ENCODE assay signal across 8 cellular contexts in genomic region chr19:55216461-55217198, GRCh38. TPM values are rescaled to one million over a fixed set of nuclear protein-coding genes. Genes with fewer than 3 reads are reported as not detected.
A peak's percentile ranks its signal among the peaks of the same experiment; 100 is the strongest.
DNase-seq lines count a peak whose midpoint lies in the region; ATAC-seq and TF ChIP-seq lines count a peak whose summit lies in the region.

No MANE protein-coding gene starts in this region.

- H3F3A ChIP-seq in OCI-LY1 (ENCODE audit: insufficient read depth, low read length) = 0 out of 2 replicates have a peak, but pooled peaks cover 4% of the 10 kb centered on the region

- peaks cover 11% of the 10 kb centered on the region for H3K4me1 Mint-ChIP-seq in CD4-positive, alpha-beta T cell (ENCODE audit: low read depth)
- peaks cover 11% of the 10 kb centered on the region for H3K4me1 Mint-ChIP-seq in activated T-helper 1 cell treated with anti-CD3 and anti-CD28 coated beads, Interleukin-12 subunit alpha, Interleukin-12 subunit beta, Interleukin-2, Interleukin-4 antibody, amounts not matched to agents 30 ng/mL and 10 ng/mL and 1 ng/mL, durations not matched to agents 14 hours and 24 hours and 36 hours (ENCODE audit: low read depth)
- peaks cover 12 to 18% (median 18%) of the 10 kb centered on the region in 3 donors for H3K4me1 Mint-ChIP-seq in naive B cell

- H3K27ac Mint-ChIP-seq in CD4-positive, alpha-beta T cell = no peak overlapping the region
- peak overlapping the region; percentile 67 for H3K27ac Mint-ChIP-seq in activated T-helper 1 cell treated with anti-CD3 and anti-CD28 coated beads, Interleukin-12 subunit alpha, Interleukin-12 subunit beta, Interleukin-2, Interleukin-4 antibody, amounts not matched to agents 30 ng/mL and 10 ng/mL and 1 ng/mL, durations not matched to agents 14 hours and 24 hours and 36 hours
- peak overlapping the region in 3 of 6 donors; percentile 11 to 82 (median 69) for H3K27ac Mint-ChIP-seq in naive B cell

- POLR2A ChIA-PET in CD4-positive, alpha-beta T cell (lab: Charles Lee) = interaction anchor here (1.6 kb wide), 1 partner anchor 43 kb away, joined by 3 read pairs; no protein-coding TSS in a partner anchor

- peaks cover 18% of the 10 kb centered on the region for H3K36me3 ChIP-seq in OCI-LY1 (ENCODE audit: insufficient read depth, low read length)
- no peaks in the 10 kb centered on the region for H3K36me3 ChIP-seq in stomach

- H2AFZ ChIP-seq in OCI-LY1 (ENCODE audit: low read length) = no peak overlapping the region

- no peak overlapping the region for H3K27ac ChIP-seq in CD4-positive, alpha-beta T cell (ENCODE audit: low read depth, low read length)
- H3K27ac ChIP-seq in OCI-LY1 (ENCODE audit: low read depth, low read length, poor library complexity, severe bottlenecking) (no peak overlapping the region), stomach (peak overlapping the region; percentile 49 to 82 (median 69))

- H3K79me2 ChIP-seq in OCI-LY1 (ENCODE audit: insufficient read depth, low read length) = no peaks in the 10 kb centered on the region

- no peak for TF ChIP-seq CTCF in CD4-positive, alpha-beta T cell (IDR thresholded peaks at IDR 0.05)
- TF ChIP-seq CTCF in OCI-LY1 (IDR thresholded peaks at IDR 0.05; ENCODE audit: low read length) (no peak), fibroblast of pulmonary artery (IDR thresholded peaks at IDR 0.05; ENCODE audit: low read length, missing control alignments) (no peak), stomach (IDR thresholded peaks at IDR 0.05) (no peak)

- H3K4me2 ChIP-seq in OCI-LY1 (ENCODE audit: low read length) = peak overlapping the region; percentile 68

- peak overlapping the region; percentile 58; the same call in 1 of the 2 replicates for H3K9ac ChIP-seq in OCI-LY1 (ENCODE audit: low read length)

- H3K36me3 Mint-ChIP-seq in CD4-positive, alpha-beta T cell (ENCODE audit: low read depth) = peaks cover 12% of the 10 kb centered on the region
- H3K36me3 Mint-ChIP-seq in activated T-helper 1 cell treated with anti-CD3 and anti-CD28 coated beads, Interleukin-12 subunit alpha, Interleukin-12 subunit beta, Interleukin-2, Interleukin-4 antibody, amounts not matched to agents 30 ng/mL and 10 ng/mL and 1 ng/mL, durations not matched to agents 14 hours and 24 hours and 36 hours (ENCODE audit: low read depth) = peaks cover 12% of the 10 kb centered on the region
- peaks cover 4 to 26% of the 10 kb centered on the region in 2 donors for H3K36me3 Mint-ChIP-seq in naive B cell

- peaks cover 4% of the 10 kb centered on the region for H3K9me3 Mint-ChIP-seq in CD4-positive, alpha-beta T cell
- peaks cover 19% of the 10 kb centered on the region for H3K9me3 Mint-ChIP-seq in activated T-helper 1 cell treated with anti-CD3 and anti-CD28 coated beads, Interleukin-12 subunit alpha, Interleukin-12 subunit beta, Interleukin-2, Interleukin-4 antibody, amounts not matched to agents 30 ng/mL and 10 ng/mL and 1 ng/mL, durations not matched to agents 14 hours and 24 hours and 36 hours
- H3K9me3 Mint-ChIP-seq in naive B cell = peaks cover 11 to 35% (median 20%) of the 10 kb centered on the region in 7 donors

- no peak for TF ChIP-seq EP300 in stomach (IDR thresholded peaks at IDR 0.05)

- H3K4me3 ChIP-seq in OCI-LY1 (ENCODE audit: low read depth, low read length, poor library complexity, severe bottlenecking) = peak overlapping the region; percentile 68
- peak overlapping the region; percentile 57 for H3K4me3 ChIP-seq in fibroblast of pulmonary artery (replicated peaks; ENCODE audit: low read depth, low read length)
- peak overlapping the region; percentile 25 to 45 (median 37) for H3K4me3 ChIP-seq in stomach

- no peaks in the 10 kb centered on the region for H4K20me1 ChIP-seq in OCI-LY1 (ENCODE audit: insufficient read depth, low read length)

- WGBS in stomach, 5 donors = 4 to 8% (median 5%) methylated on average over 22 to 36 of the region's 36 CpGs

- H3K4me1 ChIP-seq in OCI-LY1 (ENCODE audit: insufficient read depth, low read length, severe bottlenecking) (peaks cover 12% of the 10 kb centered on the region), stomach (peaks cover 4 to 18% (median 13%) of the 10 kb centered on the region in 4 donors)

- DNase-seq in CD4-positive, alpha-beta T cell = peak in 9 of 10 experiments; percentile 13 to 53 (median 32)
- DNase-seq in HuH-7 (ENCODE audit: low spot score) (peak; percentile 94), fibroblast of pulmonary artery (ENCODE audit: low read depth) (peak; percentile 99), naive B cell (peak; percentile 11), stomach (peak; percentile 72)
- peak; percentile 31 for DNase-seq in activated T-helper 1 cell treated with anti-CD3 and anti-CD28 coated beads, Interleukin-12 subunit alpha, Interleukin-12 subunit beta, Interleukin-2, Interleukin-4 antibody, amounts not matched to agents 30 ng/mL and 10 ng/mL and 1 ng/mL, durations not matched to agents 14 hours and 24 hours and 36 hours (ENCODE audit: low spot score)

- H3K9me2 ChIP-seq in OCI-LY1 (ENCODE audit: low read depth, low read length) = no peaks in the 10 kb centered on the region

- ATAC-seq in CD4-positive, alpha-beta T cell (ENCODE audit: poor library complexity) = peak; percentile 72
- ATAC-seq in naive B cell (ENCODE audit: low read depth in 2 of 2) = peak; percentile 55 to 70
- no peak for ATAC-seq in GM18867 (IDR thresholded peaks at IDR 0.05; ENCODE audit: unreplicated experiment)

- intact Hi-C loops in CD4-positive, alpha-beta T cell (cut with DNase I, micrococcal nuclease) = loop anchor here in 1 of 2 experiments (5.0 kb wide), 1 partner anchor 36 kb away; no protein-coding TSS in a partner anchor
- intact Hi-C loops in activated T-helper 1 cell treated with anti-CD3 and anti-CD28 coated beads, Interleukin-12 subunit alpha, Interleukin-12 subunit beta, Interleukin-2, Interleukin-4 antibody, amounts not matched to agents 30 ng/mL and 10 ng/mL and 1 ng/mL, durations not matched to agents 14 hours and 24 hours and 36 hours (cut with micrococcal nuclease) = loop anchor here (1.0 to 2.0 kb wide), 3 partner anchors 38 to 123 kb away; partner anchors contain the start of genes KMT5C and PPP6R1
- intact Hi-C loops in stomach (cut with DNase I; ENCODE audit: low total_unique reads) = no loop called here

- no peak for TF ChIP-seq POLR2A in stomach (IDR thresholded peaks at IDR 0.05)

- CTCF ChIA-PET in CD4-positive, alpha-beta T cell (lab: Charles Lee) = no interaction called here

- H3K9me3 ChIP-seq in CD4-positive, alpha-beta T cell (ENCODE audit: control insufficient read depth, low read length) = peaks cover 6% of the 10 kb centered on the region
- H3K9me3 ChIP-seq in OCI-LY1 (ENCODE audit: low read length) = 0 out of 2 replicates have a peak, but pooled peaks cover 2% of the 10 kb centered on the region
- H3K9me3 ChIP-seq in stomach = peaks cover 0 to 17% (median 14%) of the 10 kb centered on the region in 4 donors

- peaks cover 29% of the 10 kb centered on the region for H3K27me3 Mint-ChIP-seq in CD4-positive, alpha-beta T cell
- peaks cover 11% of the 10 kb centered on the region for H3K27me3 Mint-ChIP-seq in activated T-helper 1 cell treated with anti-CD3 and anti-CD28 coated beads, Interleukin-12 subunit alpha, Interleukin-12 subunit beta, Interleukin-2, Interleukin-4 antibody, amounts not matched to agents 30 ng/mL and 10 ng/mL and 1 ng/mL, durations not matched to agents 14 hours and 24 hours and 36 hours (ENCODE audit: insufficient read depth)
- peaks cover 13 to 52% (median 39%) of the 10 kb centered on the region in 3 donors for H3K27me3 Mint-ChIP-seq in naive B cell

- H3K27me3 ChIP-seq in CD4-positive, alpha-beta T cell (ENCODE audit: control insufficient read depth, insufficient read depth, low read length) = peaks cover 7% of the 10 kb centered on the region
- H3K27me3 ChIP-seq in OCI-LY1 (ENCODE audit: insufficient read depth, low read length) (no peaks in the 10 kb centered on the region), stomach (peaks cover 0 to 30% (median 0%) of the 10 kb centered on the region in 3 donors)

- no peak overlapping the region for H3K4me3 Mint-ChIP-seq in CD4-positive, alpha-beta T cell
- H3K4me3 Mint-ChIP-seq in activated T-helper 1 cell treated with anti-CD3 and anti-CD28 coated beads, Interleukin-12 subunit alpha, Interleukin-12 subunit beta, Interleukin-2, Interleukin-4 antibody, amounts not matched to agents 30 ng/mL and 10 ng/mL and 1 ng/mL, durations not matched to agents 14 hours and 24 hours and 36 hours = peak overlapping the region; percentile 63
- H3K4me3 Mint-ChIP-seq in naive B cell = peak overlapping the region in 1 of 8 donors; percentile 47

RNA-seq across cellular contexts. Expression of gene PTPRH, which starts 7.3 kb away (rescaled TPM):
- total RNA-seq in CD4-positive, alpha-beta T cell = not detected
- total RNA-seq in activated T-helper 1 cell treated with anti-CD3 and anti-CD28 coated beads, Interleukin-12 subunit alpha, Interleukin-12 subunit beta, Interleukin-2, Interleukin-4 antibody, amounts not matched to agents 30 ng/mL and 10 ng/mL and 1 ng/mL, durations not matched to agents 14 hours and 24 hours and 36 hours = 0.16 TPM in 1 of 2 replicates, not detected in the other
- not detected for polyA plus RNA-seq in naive B cell (ENCODE audit: low read depth in 6 of 6)
- 10 to 100 TPM; 34.9 to 83.9 (median 52.5) TPM for total RNA-seq in stomach
- 10 to 100 TPM in 2 of 3 donors, 1 to 10 TPM in 1; 5.3 to 22.5 (median 17.3) TPM for polyA plus RNA-seq in stomach

RNA-seq across cellular contexts. Expression of gene TMEM86B, which starts 11.9 kb away (rescaled TPM):
- 10 to 100 TPM; 11.7 to 11.8 TPM for total RNA-seq in CD4-positive, alpha-beta T cell
- 7.7 and 8.3 TPM in 2 replicates for total RNA-seq in activated T-helper 1 cell treated with anti-CD3 and anti-CD28 coated beads, Interleukin-12 subunit alpha, Interleukin-12 subunit beta, Interleukin-2, Interleukin-4 antibody, amounts not matched to agents 30 ng/mL and 10 ng/mL and 1 ng/mL, durations not matched to agents 14 hours and 24 hours and 36 hours
- 1 to 10 TPM in 2 of 6 donors, under 1 TPM in 2, not detected in 2; 0.25 to 1.5 (median 0.76) TPM for polyA plus RNA-seq in naive B cell (ENCODE audit: low read depth in 6 of 6)
- 10 to 100 TPM in 2 of 5 donors, 1 to 10 TPM in 2, under 1 TPM in 1; 0.29 to 47.8 (median 4.9) TPM for total RNA-seq in stomach
- polyA plus RNA-seq in stomach = 10 to 100 TPM in 2 of 3 donors, 1 to 10 TPM in 1; 9.1 to 12.4 (median 10.4) TPM

RNA-seq across cellular contexts. Expression of gene SYT5, which starts 36.5 kb away (rescaled TPM):
- under 1 TPM; 0.41 to 0.56 TPM for total RNA-seq in CD4-positive, alpha-beta T cell
- total RNA-seq in activated T-helper 1 cell treated with anti-CD3 and anti-CD28 coated beads, Interleukin-12 subunit alpha, Interleukin-12 subunit beta, Interleukin-2, Interleukin-4 antibody, amounts not matched to agents 30 ng/mL and 10 ng/mL and 1 ng/mL, durations not matched to agents 14 hours and 24 hours and 36 hours = not detected in 2 replicates
- polyA plus RNA-seq in naive B cell (ENCODE audit: low read depth in 6 of 6) = 1 to 10 TPM in 5 of 6 donors, under 1 TPM in 1; 0.92 to 2.6 (median 1.6) TPM
- total RNA-seq in stomach = 1 to 10 TPM in 1 of 5 donors, not detected in 4; 1.8 TPM
- polyA plus RNA-seq in stomach = 1 to 10 TPM in 2 of 3 donors, under 1 TPM in 1; 0.20 to 2.8 (median 1.7) TPM

RNA-seq across cellular contexts. Expression of gene PPP6R1, which starts 42.2 kb away (rescaled TPM):
- 100 to 1,000 TPM; 172 to 182 TPM for total RNA-seq in CD4-positive, alpha-beta T cell
- 200 and 202 TPM in 2 replicates for total RNA-seq in activated T-helper 1 cell treated with anti-CD3 and anti-CD28 coated beads, Interleukin-12 subunit alpha, Interleukin-12 subunit beta, Interleukin-2, Interleukin-4 antibody, amounts not matched to agents 30 ng/mL and 10 ng/mL and 1 ng/mL, durations not matched to agents 14 hours and 24 hours and 36 hours
- polyA plus RNA-seq in naive B cell (ENCODE audit: low read depth in 6 of 6) = 10 to 100 TPM; 21.4 to 81.1 (median 41.1) TPM
- total RNA-seq in stomach = 100 to 1,000 TPM in 1 of 5 donors, 10 to 100 TPM in 4; 36.9 to 112 (median 79.9) TPM
- 10 to 100 TPM; 19.5 to 33.6 (median 24.4) TPM for polyA plus RNA-seq in stomach

RNA-seq across cellular contexts. Expression of gene DNAAF3, which starts 50.2 kb away (rescaled TPM):
- total RNA-seq in CD4-positive, alpha-beta T cell = not detected
- total RNA-seq in activated T-helper 1 cell treated with anti-CD3 and anti-CD28 coated beads, Interleukin-12 subunit alpha, Interleukin-12 subunit beta, Interleukin-2, Interleukin-4 antibody, amounts not matched to agents 30 ng/mL and 10 ng/mL and 1 ng/mL, durations not matched to agents 14 hours and 24 hours and 36 hours = 0.36 TPM in 1 of 2 replicates, not detected in the other
- polyA plus RNA-seq in naive B cell (ENCODE audit: low read depth in 6 of 6) (not detected), stomach (under 1 TPM in 2 of 3 donors, not detected in 1; 0.68 to 0.75 TPM)
- total RNA-seq in stomach = 1 to 10 TPM in 1 of 5 donors, not detected in 4; 1.9 TPM

Comparison
In these comparisons a context has a peak if more than half of its experiments do, and no peak if none do; other contexts are left out.
1. DNase-seq: peak in every context shown above with its lines; median percentile 99 in fibroblast of pulmonary artery; 94 in HuH-7; 72 in stomach; 32 in CD4-positive, alpha-beta T cell; 31 in activated T-helper 1 cell treated with anti-CD3 and anti-CD28 coated beads, Interleukin-12 subunit alpha, Interleukin-12 subunit beta, Interleukin-2, Interleukin-4 antibody, amounts not matched to agents 30 ng/mL and 10 ng/mL and 1 ng/mL, durations not matched to agents 14 hours and 24 hours and 36 hours; 11 in naive B cell.
2. H3K27ac ChIP-seq: peak in stomach (5 of 5); none in CD4-positive, alpha-beta T cell (single experiment) and OCI-LY1 (single experiment).
3. RNA of gene PTPRH, which starts 7.3 kb away (total RNA-seq): 34.9 to 83.9 TPM in stomach; 0.16 TPM in activated T-helper 1 cell treated with anti-CD3 and anti-CD28 coated beads, Interleukin-12 subunit alpha, Interleukin-12 subunit beta, Interleukin-2, Interleukin-4 antibody, amounts not matched to agents 30 ng/mL and 10 ng/mL and 1 ng/mL, durations not matched to agents 14 hours and 24 hours and 36 hours and not detected in CD4-positive, alpha-beta T cell; every median in the first group is over 10 times any median in the second.
4. Peak in every context shown above with its lines, with median percentiles within 50 percentile points of each other: H3K4me3 ChIP-seq.